In genomic region chr1:203325004-203325417, GRCh38 we compare ENCODE assay signal across 8 cellular contexts. TPM values are rescaled to one million over a fixed set of nuclear protein-coding genes. Genes with fewer than 3 reads are reported as not detected.
A peak's percentile ranks its signal among the peaks of the same experiment; 100 is the strongest.
DNase-seq lines count a peak whose midpoint lies in the region; ATAC-seq, FAIRE-seq and TF ChIP-seq lines count a peak whose summit lies in the region.

No MANE protein-coding gene starts in this region.

- ATAC-seq in HG03175 (IDR thresholded peaks at IDR 0.05; ENCODE audit: unreplicated experiment), result peak; percentile 40
- peak in 2 of 3 donors; percentile 24 to 31 for ATAC-seq in natural killer cell

- no peak for FAIRE-seq in astrocyte (lab: Jason Lieb, UNC)

- H3K79me2 ChIP-seq in astrocyte (ENCODE audit: insufficient read depth, low read length), result no peaks in the 10 kb centered on the region
- no peaks in the 10 kb centered on the region for H3K79me2 ChIP-seq in GM23248 (ENCODE audit: insufficient read depth)

- no peaks in the 10 kb centered on the region for H3F3A ChIP-seq in GM23248 (ENCODE audit: insufficient read depth)

- TF ChIP-seq CTCF in Peyer's patch (IDR thresholded peaks at IDR 0.05) (no peak), astrocyte (IDR thresholded peaks at IDR 0.05; ENCODE audit: insufficient read depth, low read depth, low read length) (no peak), natural killer cell (IDR thresholded peaks at IDR 0.05) (no peak), A673 (conservative IDR thresholded peaks at IDR 0.05; ENCODE audit: low read depth, low read length) (no peak)

- no peak for TF ChIP-seq POLR2A in Peyer's patch (IDR thresholded peaks at IDR 0.05)

- H4K20me1 ChIP-seq in astrocyte (ENCODE audit: insufficient read depth, low read length), result no peaks in the 10 kb centered on the region
- no peaks in the 10 kb centered on the region for H4K20me1 ChIP-seq in GM23248 (ENCODE audit: insufficient read depth)

- CTCF ChIA-PET in A673 (lab: Charles Lee), result no interaction called here

- no peaks in the 10 kb centered on the region for H3K9me2 ChIP-seq in GM23248 (ENCODE audit: insufficient read depth)

- H3K4me3 Mint-ChIP-seq in astrocyte (ENCODE audit: unreplicated experiment) (no peak overlapping the region), natural killer cell (peak overlapping the region; percentile 61)

- POLR2A ChIA-PET in A673 (lab: Charles Lee; ENCODE audit: low non-redundant PET), result no interaction called here

- DNase-seq in NK-92 treated with Interleukin-12 subunit alpha and Interleukin-12 subunit beta, amount 100 ng/mL, for 24 hours (lab: John Stamatoyannopoulos, UW), result peak; percentile 65
- DNase-seq in NK-92 (lab: John Stamatoyannopoulos, UW; ENCODE audit: unreplicated experiment) (no peak), Peyer's patch (peak in 2 of 3 donors; percentile 90), astrocyte (ENCODE audit: low read depth) (peak; percentile 83), natural killer cell (peak; percentile 62), GM23248 (no peak), A673 (ENCODE audit: low spot score) (no peak)

- H3K4me1 Mint-ChIP-seq in astrocyte (ENCODE audit: low read depth, unreplicated experiment) (peaks cover 27% of the 10 kb centered on the region), natural killer cell (peaks cover 84 to 88% of the 10 kb centered on the region in 2 donors)

- H3K27me3 Mint-ChIP-seq in astrocyte (ENCODE audit: low read depth, unreplicated experiment) (peaks cover 16% of the 10 kb centered on the region), natural killer cell (ENCODE audit: low read depth in 2 of 2) (no peaks in the 10 kb centered on the region)

- H3K36me3 Mint-ChIP-seq in astrocyte (ENCODE audit: low read depth, unreplicated experiment), result no peaks in the 10 kb centered on the region
- no peaks in the 10 kb centered on the region for H3K36me3 Mint-ChIP-seq in natural killer cell

- H3K9ac ChIP-seq in astrocyte (ENCODE audit: low read length), result no peak overlapping the region
- H3K9ac ChIP-seq in GM23248, result no peak overlapping the region

- in situ Hi-C loops in GM23248 (cut with MboI), result no loop called here

- H3K4me2 ChIP-seq in astrocyte (ENCODE audit: low read length) (peak overlapping the region; percentile 44), GM23248 (ENCODE audit: unreplicated experiment) (no peak overlapping the region)

- H3K4me3 ChIP-seq in Peyer's patch (peak overlapping the region in 2 of 4 donors; percentile 4 to 30), astrocyte (ENCODE audit: insufficient read depth, low read depth, low read length) (no peak overlapping the region), GM23248 (no peak overlapping the region), A673 (ENCODE audit: low read depth, low read length, poor library complexity, severe bottlenecking) (no peak overlapping the region)

- H3K27ac ChIP-seq in Peyer's patch (peak overlapping the region; percentile 95 to 96 (median 96)), astrocyte (ENCODE audit: low read depth, low read length) (no peak overlapping the region), GM23248 (no peak overlapping the region), A673 (ENCODE audit: low read depth, low read length, poor library complexity, severe bottlenecking) (no peak overlapping the region)

- no peaks in the 10 kb centered on the region for H3K9me3 ChIP-seq in Peyer's patch
- no peaks in the 10 kb centered on the region for H3K9me3 ChIP-seq in astrocyte (ENCODE audit: insufficient read depth, low read depth, low read length)
- no peaks in the 10 kb centered on the region for H3K9me3 ChIP-seq in GM23248 (ENCODE audit: low read depth)
- H3K9me3 ChIP-seq in A673 (ENCODE audit: low read depth, low read length, poor library complexity, severe bottlenecking), result no peaks in the 10 kb centered on the region

- H3K9me3 Mint-ChIP-seq in astrocyte (ENCODE audit: unreplicated experiment) (peaks cover 3% of the 10 kb centered on the region), natural killer cell (no peaks in the 10 kb centered on the region)

- H3K36me3 ChIP-seq in Peyer's patch, result no peaks in the 10 kb centered on the region
- H3K36me3 ChIP-seq in astrocyte (ENCODE audit: insufficient read depth, low read length), result no peaks in the 10 kb centered on the region
- no peaks in the 10 kb centered on the region for H3K36me3 ChIP-seq in GM23248 (ENCODE audit: low read depth)
- no peaks in the 10 kb centered on the region for H3K36me3 ChIP-seq in A673 (ENCODE audit: insufficient read depth, low read length, poor library complexity, severe bottlenecking)

- H3K27ac Mint-ChIP-seq in astrocyte (ENCODE audit: unreplicated experiment) (no peak overlapping the region), natural killer cell (peak overlapping the region; percentile 94 to 99)

- 60 to 61% methylated on average over 5 of the region's 5 CpGs for WGBS in GM23248 (ENCODE audit: low coverage in 1 of 2, low lambda C conversion rate in 2 of 2, missing lambda C conversion rate in 2 of 2), 2 experiments

- H3K4me1 ChIP-seq in Peyer's patch (peaks cover 15 to 72% (median 43%) of the 10 kb centered on the region in 4 donors), astrocyte (ENCODE audit: insufficient read depth, low read length) (peaks cover 23% of the 10 kb centered on the region), GM23248 (ENCODE audit: insufficient read depth) (no peaks in the 10 kb centered on the region), A673 (ENCODE audit: insufficient read depth, low read length, poor library complexity, severe bottlenecking) (peaks cover 53% of the 10 kb centered on the region)

- intact Hi-C loops in natural killer cell (cut with micrococcal nuclease) (loop anchor here (10.0 kb wide), 1 partner anchor 1960 kb away; no protein-coding TSS in a partner anchor), A673 (cut with micrococcal nuclease; ENCODE audit: unreplicated experiment) (no loop called here)

- no TSS peak for BruUV-seq in A673 (replicated peaks; lab: Mats Ljungman, UMichigan)

- H3K27me3 ChIP-seq in Peyer's patch, result no peaks in the 10 kb centered on the region
- peaks cover 46% of the 10 kb centered on the region for H3K27me3 ChIP-seq in astrocyte (ENCODE audit: insufficient read depth, low read length)
- peaks cover 58% of the 10 kb centered on the region for H3K27me3 ChIP-seq in GM23248 (replicated peaks; ENCODE audit: insufficient read depth)
- no peaks in the 10 kb centered on the region for H3K27me3 ChIP-seq in A673 (replicated peaks; ENCODE audit: insufficient read depth, low read depth, low read length, poor library complexity)

- peak overlapping the region; percentile 28 for H2AFZ ChIP-seq in astrocyte (ENCODE audit: low read depth, low read length)
- no peak overlapping the region for H2AFZ ChIP-seq in GM23248

RNA-seq across cellular contexts. Expression of gene BTG2, which starts 19.7 kb away (rescaled TPM):
- 100 to 1,000 TPM in 1 of 4 donors, 10 to 100 TPM in 3; 45.0 to 129 (median 58.8) TPM for total RNA-seq in Peyer's patch
- total RNA-seq in astrocyte, result 46.4 and 58.3 TPM in 2 replicates
- 1,000 to 10,000 TPM in 1 of 3 donors, 100 to 1,000 TPM in 2; 499 to 1,024 (median 851) TPM for total RNA-seq in natural killer cell
- 5.0 and 7.8 TPM in 2 replicates for total RNA-seq in GM23248 (2014; rRNA removed; shearing (Covaris generic))
- polyA plus RNA-seq in GM23248 (2016; fragmentation: Nextera tagmentation; extraction: Ambion mirVana), result 7.5 and 7.9 TPM in 2 replicates
- 8.5 and 9.3 TPM in 2 replicates for total RNA-seq in A673 (2021)

RNA-seq across cellular contexts. Expression of gene FMOD, which starts 25.9 kb away (rescaled TPM):
- total RNA-seq in Peyer's patch, result 10 to 100 TPM; 10.5 to 33.8 (median 12.2) TPM
- total RNA-seq in astrocyte, result not detected in 2 replicates
- total RNA-seq in natural killer cell, result not detected
- total RNA-seq in GM23248 (2014; rRNA removed; shearing (Covaris generic)), result 12.1 and 14.6 TPM in 2 replicates
- polyA plus RNA-seq in GM23248 (2016; fragmentation: Nextera tagmentation; extraction: Ambion mirVana), result 11.2 and 11.4 TPM in 2 replicates
- 0.35 and 0.69 TPM in 2 replicates for total RNA-seq in A673 (2021)

Comparison
In these comparisons a context has a peak if more than half of its experiments do, and no peak if none do; other contexts are left out.
1. DNase-seq: peak in NK-92 treated with Interleukin-12 subunit alpha and Interleukin-12 subunit beta, amount 100 ng/mL, for 24 hours (single experiment), Peyer's patch (2 of 3), astrocyte (single experiment) and natural killer cell (single experiment); none in NK-92 (single experiment), GM23248 (single experiment) and A673 (single experiment).
2. H3K27ac ChIP-seq: peak in Peyer's patch (4 of 4); none in astrocyte (single experiment), GM23248 (single experiment) and A673 (single experiment).